29 cellular contexts compared by ENCODE assay signal in the genomic region with DNA sequence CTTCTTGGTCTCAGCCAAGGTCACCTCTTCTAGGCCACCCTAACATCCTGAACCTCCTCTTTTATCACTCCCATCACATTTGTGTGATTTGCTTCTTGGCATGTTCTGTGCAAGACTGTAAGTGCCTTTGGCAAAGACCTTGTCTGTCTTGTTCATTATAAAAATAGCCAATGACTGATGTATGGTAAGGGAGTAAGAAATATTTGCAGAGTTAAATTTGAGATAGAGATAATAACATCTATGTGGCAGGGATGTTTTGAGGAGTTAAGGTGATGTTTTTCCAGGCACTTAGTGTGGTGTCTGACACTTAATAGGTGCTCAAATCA.
"Had no signal": no experiment of that assay in that cellular context is flagged by ENCODE, and none has a peak within 500 bp of the region (broad histone marks: within the 10 kb centered on the region; RNA-seq: fewer than 3 reads in every experiment).

No MANE protein-coding gene starts in this region.

- H3K9me3 ChIP-seq: adrenal gland, body of pancreas, gastroesophageal sphincter, psoas muscle, stomach, thyroid gland had no signal

- H3K4me1 ChIP-seq: adrenal gland, gastroesophageal sphincter, parathyroid adenoma, psoas muscle, stomach, thyroid gland had no signal

- H3K36me3 Mint-ChIP-seq: activated CD4-positive, alpha-beta memory T cell treated with anti-CD3 and anti-CD28 coated beads for 36 hours; activated naive CD8-positive, alpha-beta T cell treated with anti-CD3 and anti-CD28 coated beads for 36 hours; natural killer cell; neural progenitor cell; stimulated activated naive B cell treated with anti-CD40 and anti-IgM and Interleukin-4, amounts not matched to agents 10 μg/mL and 1 μg/mL and 100 μg/mL, for 72 hours had no signal

- H3K27ac ChIP-seq: adrenal gland, body of pancreas, gastroesophageal sphincter, neural progenitor cell, parathyroid adenoma, psoas muscle, stomach, thyroid gland had no signal

- H3K27me3 ChIP-seq: adrenal gland, body of pancreas, neural progenitor cell, stomach, thyroid gland had no signal

- H3K4me3 ChIP-seq: adrenal gland, body of pancreas, gastroesophageal sphincter, lung, neural progenitor cell, psoas muscle, stomach, thyroid gland had no signal

- H3K36me3 ChIP-seq: adrenal gland, gastroesophageal sphincter, neural progenitor cell, stomach, thyroid gland had no signal

- H3K4me3 Mint-ChIP-seq: activated CD4-positive, alpha-beta memory T cell treated with anti-CD3 and anti-CD28 coated beads for 36 hours; activated CD4-positive, alpha-beta T cell treated with anti-CD3 and anti-CD28 coated beads, Interleukin-2, amount 10 ng/mL, durations not matched to agents 24 days and 14 days; activated naive CD4-positive, alpha-beta T cell treated with anti-CD3 and anti-CD28 coated beads for 36 hours; activated naive CD8-positive, alpha-beta T cell treated with anti-CD3 and anti-CD28 coated beads for 36 hours; activated T-helper 1 cell treated with anti-CD3 and anti-CD28 coated beads, Interleukin-12 subunit alpha, Interleukin-12 subunit beta, Interleukin-2, Interleukin-4 antibody, amounts not matched to agents 30 ng/mL and 10 ng/mL and 1 ng/mL, durations not matched to agents 14 hours and 24 hours and 36 hours; natural killer cell; neural progenitor cell; stimulated activated naive B cell treated with anti-CD40 and anti-IgM and Interleukin-4, amounts not matched to agents 10 μg/mL and 1 μg/mL and 100 μg/mL, for 72 hours; T-helper 17 cell had no signal

- H3K27ac Mint-ChIP-seq: activated CD4-positive, alpha-beta memory T cell treated with anti-CD3 and anti-CD28 coated beads for 36 hours; activated CD4-positive, alpha-beta T cell treated with anti-CD3 and anti-CD28 coated beads, Interleukin-2, amount 10 ng/mL, durations not matched to agents 24 days and 14 days; activated naive CD4-positive, alpha-beta T cell treated with anti-CD3 and anti-CD28 coated beads for 36 hours; activated naive CD8-positive, alpha-beta T cell treated with anti-CD3 and anti-CD28 coated beads for 36 hours; activated T-helper 1 cell treated with anti-CD3 and anti-CD28 coated beads, Interleukin-12 subunit alpha, Interleukin-12 subunit beta, Interleukin-2, Interleukin-4 antibody, amounts not matched to agents 30 ng/mL and 10 ng/mL and 1 ng/mL, durations not matched to agents 14 hours and 24 hours and 36 hours; natural killer cell; neural progenitor cell; stimulated activated naive B cell treated with anti-CD40 and anti-IgM and Interleukin-4, amounts not matched to agents 10 μg/mL and 1 μg/mL and 100 μg/mL, for 72 hours; T-helper 17 cell had no signal

- H3K9me3 Mint-ChIP-seq: activated CD4-positive, alpha-beta memory T cell treated with anti-CD3 and anti-CD28 coated beads for 36 hours; activated CD4-positive, alpha-beta T cell treated with anti-CD3 and anti-CD28 coated beads, Interleukin-2, amount 10 ng/mL, durations not matched to agents 24 days and 14 days; activated naive CD4-positive, alpha-beta T cell treated with anti-CD3 and anti-CD28 coated beads for 36 hours; activated naive CD8-positive, alpha-beta T cell treated with anti-CD3 and anti-CD28 coated beads for 36 hours; activated T-helper 1 cell treated with anti-CD3 and anti-CD28 coated beads, Interleukin-12 subunit alpha, Interleukin-12 subunit beta, Interleukin-2, Interleukin-4 antibody, amounts not matched to agents 30 ng/mL and 10 ng/mL and 1 ng/mL, durations not matched to agents 14 hours and 24 hours and 36 hours; neural progenitor cell; stimulated activated naive B cell treated with anti-CD40 and anti-IgM and Interleukin-4, amounts not matched to agents 10 μg/mL and 1 μg/mL and 100 μg/mL, for 72 hours had no signal

- ATAC-seq: body of pancreas; gastroesophageal sphincter; left lobe of liver; natural killer cell; psoas muscle; stimulated activated naive B cell treated with anti-CD40 and anti-IgM and Interleukin-4, amounts not matched to agents 10 μg/mL and 1 μg/mL and 100 μg/mL, for 72 hours; T-helper 17 cell had no signal

- H3K4me1 Mint-ChIP-seq: activated CD4-positive, alpha-beta T cell treated with anti-CD3 and anti-CD28 coated beads, Interleukin-2, amount 10 ng/mL, durations not matched to agents 24 days and 14 days; activated naive CD8-positive, alpha-beta T cell treated with anti-CD3 and anti-CD28 coated beads for 36 hours; natural killer cell; stimulated activated naive B cell treated with anti-CD40 and anti-IgM and Interleukin-4, amounts not matched to agents 10 μg/mL and 1 μg/mL and 100 μg/mL, for 72 hours; T-helper 17 cell had no signal

- DNase-seq: activated CD4-positive, alpha-beta memory T cell treated with anti-CD3 and anti-CD28 coated beads for 36 hours; activated CD4-positive, alpha-beta T cell treated with anti-CD3 and anti-CD28 coated beads, Interleukin-2, amount 10 ng/mL, durations not matched to agents 24 days and 14 days; activated CD4-positive, CD25-positive, alpha-beta regulatory T cell treated with anti-CD3 and anti-CD28 coated beads, Interleukin-2, amount 50 U/mL, for 72 hours; activated CD8-positive, alpha-beta memory T cell treated with anti-CD3 and anti-CD28 coated beads, Interleukin-2, amount 50 U/mL, for 4 hours; activated effector memory CD4-positive, alpha-beta T cell treated with anti-CD3 and anti-CD28 coated beads, Interleukin-2, amount 50 U/mL, for 16 hours; activated naive CD4-positive, alpha-beta T cell treated with anti-CD3 and anti-CD28 coated beads for 36 hours; activated naive CD8-positive, alpha-beta T cell treated with anti-CD3 and anti-CD28 coated beads for 36 hours; activated T-cell treated with anti-CD3 and anti-CD28 coated beads, Interleukin-2, amount 50 U/mL, for 1 hour; adrenal gland; aorta; body of pancreas; head of caudate nucleus; mesendoderm; natural killer cell; occipital lobe; psoas muscle; stimulated activated CD4-positive, alpha-beta T cell treated with anti-CD3 and anti-CD28 coated beads, Interleukin-15, amount 100 ng/mL, for 24 hours; stimulated activated CD4-positive, alpha-beta T cell treated with anti-CD3 and anti-CD28 coated beads, Interleukin-2, amount 100 ng/mL, for 24 hours; stimulated activated naive B cell treated with anti-CD40 and anti-IgM and Interleukin-4, amounts not matched to agents 10 μg/mL and 1 μg/mL and 100 μg/mL, for 72 hours; stomach; T-helper 17 cell; T1000; thyroid gland had no signal
